Comparison of ENCODE assay signal across 9 cellular contexts in genomic region chr7:74820146-74820805, GRCh38. TPM values are rescaled to one million over a fixed set of nuclear protein-coding genes. Genes with fewer than 3 reads are reported as not detected.
A peak's percentile ranks its signal among the peaks of the same experiment; 100 is the strongest.
DNase-seq lines count a peak whose midpoint lies in the region; ATAC-seq and TF ChIP-seq lines count a peak whose summit lies in the region.
"Not testable (repeated sequence)": the region's sequence is repeated elsewhere in the genome, so short reads cannot be mapped to it uniquely, and the experiment has no call there.
"Had no signal": no experiment of that assay in that cellular context is flagged by ENCODE, and none has a peak within 500 bp of the region (broad histone marks: within the 10 kb centered on the region; RNA-seq: fewer than 3 reads in every experiment).

No MANE protein-coding gene starts in this region.

- intact Hi-C loops in heart left ventricle (cut with DNase I) = not testable (repeated sequence)

- not testable (repeated sequence) for H3K4me1 ChIP-seq in heart left ventricle, upper lobe of left lung

- H3K4me3 ChIP-seq in heart left ventricle, upper lobe of left lung: not testable (repeated sequence)

- peak; percentile 60 for ATAC-seq in GM18873 (IDR thresholded peaks at IDR 0.05; ENCODE audit: low FRiP score, unreplicated experiment)
- ATAC-seq in GM21360 (IDR thresholded peaks at IDR 0.05; ENCODE audit: unreplicated experiment) = peak; percentile 77
- ATAC-seq in HG02571 (IDR thresholded peaks at IDR 0.05; ENCODE audit: unreplicated experiment) = peak; percentile 77
- peak; percentile 65 for ATAC-seq in HG03025 (IDR thresholded peaks at IDR 0.05; ENCODE audit: low FRiP score, unreplicated experiment)
- peak; percentile 84 for ATAC-seq in HG03439 (IDR thresholded peaks at IDR 0.05; ENCODE audit: unreplicated experiment)
- ATAC-seq in activated CD4-positive, CD25-positive, alpha-beta regulatory T cell treated with anti-CD3 and anti-CD28 coated beads, Interleukin-2, amount 50 U/mL, for 24 hours = peak; percentile 82
- peak; percentile 55 to 95 (median 92) for ATAC-seq in heart left ventricle
- ATAC-seq in upper lobe of left lung (ENCODE audit: low FRiP score in 2 of 2) = peak; percentile 80 to 94

- TF ChIP-seq EP300 in upper lobe of left lung (IDR thresholded peaks at IDR 0.05) = not testable (repeated sequence)

- no CpG with 5 or more reads among the region's 23 CpGs for WGBS in heart left ventricle, 4 donors
- WGBS in upper lobe of left lung, 2 donors = no CpG with 5 or more reads among the region's 23 CpGs

- not testable (repeated sequence) for H3K27ac ChIP-seq in heart left ventricle, upper lobe of left lung

- not testable (repeated sequence) for H3K36me3 ChIP-seq in heart left ventricle, upper lobe of left lung

- TF ChIP-seq POLR2A in heart left ventricle (IDR thresholded peaks at IDR 0.05); upper lobe of left lung (IDR thresholded peaks at IDR 0.05): not testable (repeated sequence)

- not testable (repeated sequence) for DNase-seq in heart left ventricle, upper lobe of left lung

- not testable (repeated sequence) for H3K27me3 ChIP-seq in heart left ventricle, upper lobe of left lung

- H3K9me3 ChIP-seq in heart left ventricle, upper lobe of left lung: not testable (repeated sequence)

- not testable (repeated sequence) for TF ChIP-seq CTCF in heart left ventricle (IDR thresholded peaks at IDR 0.05); upper lobe of left lung (IDR thresholded peaks at IDR 0.05)

RNA-seq across cellular contexts. Expression of gene GTF2IRD2, which starts 31.1 kb away (rescaled TPM):
- total RNA-seq in heart left ventricle (10 to 100 TPM in 7 of 9 donors, 1 to 10 TPM in 2; 4.9 to 22.2 (median 14.1) TPM), upper lobe of left lung (10 to 100 TPM; 17.1 to 55.5 (median 19.8) TPM)
- 10 to 100 TPM in 1 of 2 donors, 1 to 10 TPM in 1; 8.9 to 22.6 TPM for polyA plus RNA-seq in heart left ventricle

RNA-seq across cellular contexts. Expression of gene NCF1, which starts 46.5 kb away (rescaled TPM):
- total RNA-seq in heart left ventricle (10 to 100 TPM in 2 of 9 donors, 1 to 10 TPM in 6, under 1 TPM in 1; 0.76 to 23.5 (median 2.1) TPM), upper lobe of left lung (10 to 100 TPM in 5 of 6 donors, 1 to 10 TPM in 1; 6.1 to 61.8 (median 37.2) TPM)
- 1 to 10 TPM in 1 of 2 donors, under 1 TPM in 1; 0.99 to 1.0 TPM for polyA plus RNA-seq in heart left ventricle
- total RNA-seq: SJCRH30 had no signal
